8 cellular contexts compared by ENCODE assay signal in the genomic region with DNA sequence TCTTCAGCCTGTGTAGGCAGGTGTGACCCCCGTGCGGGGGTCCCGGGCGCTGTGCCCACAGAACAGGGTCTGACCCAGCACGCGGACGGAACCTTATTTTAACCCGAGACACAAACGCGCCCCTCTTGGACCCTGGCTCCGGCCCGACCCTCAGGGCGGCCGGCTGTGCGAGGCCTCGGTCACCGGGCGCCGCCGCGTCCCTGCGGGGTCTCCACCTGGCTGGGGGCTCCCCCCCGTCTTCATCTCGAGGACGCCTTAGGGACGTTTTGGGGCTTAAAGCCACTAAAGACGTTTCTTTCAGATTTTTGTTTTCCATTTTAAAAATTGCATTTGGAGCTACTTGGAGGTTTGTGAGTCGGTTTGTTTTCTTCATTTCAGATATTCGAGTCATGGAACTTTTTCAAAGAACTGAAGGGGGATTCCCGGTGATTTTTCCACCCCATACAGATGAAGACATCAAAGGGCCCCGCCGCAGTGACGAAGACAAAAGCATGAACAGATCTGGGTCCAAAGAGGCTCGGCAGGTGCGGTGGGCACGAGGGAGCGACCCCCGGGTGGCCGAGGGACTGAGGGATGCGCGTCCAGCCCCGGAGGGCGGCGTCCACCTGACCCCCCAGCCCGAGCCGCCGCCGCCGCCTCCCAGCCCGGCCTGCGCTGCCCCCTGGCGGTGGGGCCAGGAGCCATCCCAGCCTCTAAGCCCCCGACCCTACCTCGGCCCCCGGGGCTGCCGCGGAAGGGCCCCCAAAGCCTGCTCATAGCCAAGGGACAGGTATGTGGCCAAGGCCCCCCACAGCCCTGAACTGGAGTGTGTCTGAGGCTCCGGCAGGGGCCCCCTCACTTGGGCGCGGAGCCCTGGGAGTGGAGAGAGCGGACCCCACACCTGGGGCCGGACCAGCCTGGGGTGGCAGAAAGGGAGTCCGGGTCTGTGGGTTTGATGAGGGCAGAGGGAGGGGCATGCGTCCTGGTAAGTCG. TPM values are rescaled to one million over a fixed set of nuclear protein-coding genes. Genes with fewer than 3 reads are reported as not detected.
DNase-seq lines count a peak whose midpoint lies in the region; ATAC-seq and TF ChIP-seq lines count a peak whose summit lies in the region.

No MANE protein-coding gene starts in this region.

- H3K4me1 ChIP-seq in upper lobe of left lung: peaks cover 5 to 11% (median 7%) of the 10 kb centered on the region in 4 donors

- H3K9me3 ChIP-seq in upper lobe of left lung: no peaks in the 10 kb centered on the region

- H3K27me3 ChIP-seq in dorsolateral prefrontal cortex: peaks cover 0 to 23% (median 0%) of the 10 kb centered on the region in 45 donors
- peaks cover 0 to 5% (median 0%) of the 10 kb centered on the region in 4 donors for H3K27me3 ChIP-seq in upper lobe of left lung

- H3K36me3 ChIP-seq in upper lobe of left lung: peaks cover 0 to 3% (median 0%) of the 10 kb centered on the region in 4 donors

- POLR2A ChIA-PET in activated CD4-positive, alpha-beta T cell treated with anti-CD3 and anti-CD28 coated beads, Interleukin-2, amount 10 ng/mL, durations not matched to agents 7 days and 5 days (lab: Charles Lee): interaction anchor here (1.0 kb wide), 1 partner anchor 20 kb away, joined by 3 read pairs; no protein-coding TSS in a partner anchor

- no peak for TF ChIP-seq POLR2A in upper lobe of left lung (IDR thresholded peaks at IDR 0.05)

- H3K27ac ChIP-seq in dorsolateral prefrontal cortex (no peak overlapping the region), upper lobe of left lung (no peak overlapping the region)

- H3K4me3 Mint-ChIP-seq in activated CD4-positive, alpha-beta T cell treated with anti-CD3 and anti-CD28 coated beads, Interleukin-2, amount 10 ng/mL, durations not matched to agents 7 days and 5 days: peak overlapping the region; percentile 69
- H3K4me3 Mint-ChIP-seq in osteocyte (ENCODE audit: unreplicated experiment): no peak overlapping the region

- peak; percentile 46 for ATAC-seq in HG02798 (IDR thresholded peaks at IDR 0.05; ENCODE audit: poor library complexity, unreplicated experiment)
- ATAC-seq in upper lobe of left lung (ENCODE audit: low FRiP score in 2 of 2): peak in 1 of 2 donors; percentile 72

- in situ Hi-C loops in ACHN (cut with HindIII; ENCODE audit: low pct_ligation_motif_present, low pct_unique_long_range_greater_than_20kb, low sequenced_read_pairs): no loop called here

- TF ChIP-seq CTCF in dorsolateral prefrontal cortex (IDR thresholded peaks at IDR 0.05 in 54 of 56, conservative IDR thresholded peaks at IDR 0.05 in 2 of 56; ENCODE audit: low read depth in 1 of 56, partially characterized antibody in 56 of 56) (peak; percentile 48 to 97 (median 85)), osteocyte (IDR thresholded peaks at IDR 0.05) (peak; percentile 82), upper lobe of left lung (IDR thresholded peaks at IDR 0.05) (peak; percentile 94 to 97 (median 96))

- no peak for TF ChIP-seq EP300 in upper lobe of left lung (IDR thresholded peaks at IDR 0.05)

- intact Hi-C loops in dorsolateral prefrontal cortex (cut with DNase I): loop anchor here in 1 of 2 donors (5.0 kb wide), 1 partner anchor 84 kb away; no protein-coding TSS in a partner anchor

- CTCF ChIA-PET in activated CD4-positive, alpha-beta T cell treated with anti-CD3 and anti-CD28 coated beads, Interleukin-2, amount 10 ng/mL, durations not matched to agents 7 days and 5 days (lab: Charles Lee): interaction anchor here (0.7 to 6.7 kb wide), 16 partner anchors 9 to 151 kb away, joined by 3 to 58 read pairs (median 3); no protein-coding TSS in a partner anchor

- no peaks in the 10 kb centered on the region for H3K27me3 Mint-ChIP-seq in activated CD4-positive, alpha-beta T cell treated with anti-CD3 and anti-CD28 coated beads, Interleukin-2, amount 10 ng/mL, durations not matched to agents 7 days and 5 days
- no peaks in the 10 kb centered on the region for H3K27me3 Mint-ChIP-seq in osteocyte (ENCODE audit: unreplicated experiment)

- peak overlapping the region in 19 of 59 donors; percentile 10 to 45 (median 30) for H3K4me3 ChIP-seq in dorsolateral prefrontal cortex
- peak overlapping the region in 2 of 4 donors; percentile 5 to 26 for H3K4me3 ChIP-seq in upper lobe of left lung

- DNase-seq in ACHN (peak; percentile 31), dorsolateral prefrontal cortex (peak in 2 of 10 donors; percentile 27 to 61), osteocyte (ENCODE audit: extremely low spot score, unreplicated experiment) (no peak), upper lobe of left lung (peak in 1 of 2 donors; percentile 94), NCI-H2171 (lab: John Stamatoyannopoulos, UW) (no peak), middle frontal gyrus (ENCODE audit: extremely low spot score, low spot score) (no peak)
- peak; percentile 76 for DNase-seq in activated CD4-positive, alpha-beta T cell treated with anti-CD3 and anti-CD28 coated beads, Interleukin-2, amount 10 ng/mL, durations not matched to agents 7 days and 5 days

- peaks cover 22% of the 10 kb centered on the region for H3K4me1 Mint-ChIP-seq in activated CD4-positive, alpha-beta T cell treated with anti-CD3 and anti-CD28 coated beads, Interleukin-2, amount 10 ng/mL, durations not matched to agents 7 days and 5 days
- H3K4me1 Mint-ChIP-seq in osteocyte (ENCODE audit: unreplicated experiment): peaks cover 1% of the 10 kb centered on the region

- peak overlapping the region; percentile 80 for H3K27ac Mint-ChIP-seq in activated CD4-positive, alpha-beta T cell treated with anti-CD3 and anti-CD28 coated beads, Interleukin-2, amount 10 ng/mL, durations not matched to agents 7 days and 5 days
- H3K27ac Mint-ChIP-seq in osteocyte (ENCODE audit: unreplicated experiment): no peak overlapping the region

- WGBS in upper lobe of left lung, 2 donors: 51% methylated on average over 48 to 55 of the region's 65 CpGs

- H3K9me3 Mint-ChIP-seq in activated CD4-positive, alpha-beta T cell treated with anti-CD3 and anti-CD28 coated beads, Interleukin-2, amount 10 ng/mL, durations not matched to agents 7 days and 5 days: no peaks in the 10 kb centered on the region
- no peaks in the 10 kb centered on the region for H3K9me3 Mint-ChIP-seq in osteocyte (ENCODE audit: unreplicated experiment)

- H3K36me3 Mint-ChIP-seq in activated CD4-positive, alpha-beta T cell treated with anti-CD3 and anti-CD28 coated beads, Interleukin-2, amount 10 ng/mL, durations not matched to agents 7 days and 5 days (ENCODE audit: low read depth): peaks cover 2% of the 10 kb centered on the region
- no peaks in the 10 kb centered on the region for H3K36me3 Mint-ChIP-seq in osteocyte (ENCODE audit: unreplicated experiment)

RNA-seq across cellular contexts. Expression of a gene that starts 3.8 kb away (rescaled TPM):
- total RNA-seq in activated CD4-positive, alpha-beta T cell treated with anti-CD3 and anti-CD28 coated beads, Interleukin-2, amount 10 ng/mL, durations not matched to agents 7 days and 5 days: 100 to 1,000 TPM; 285 to 292 TPM
- total RNA-seq in dorsolateral prefrontal cortex (1 to 10 TPM in 24 of 120 experiments, under 1 TPM in 50, not detected in 46; 0.24 to 2.2 (median 0.71) TPM), osteocyte (1.0 TPM in 2 replicates), upper lobe of left lung (10 to 100 TPM in 1 of 6 donors, 1 to 10 TPM in 5; 5.2 to 24.7 (median 7.6) TPM)

RNA-seq across cellular contexts. Expression of a gene that starts 12.3 kb away (rescaled TPM):
- 10 to 100 TPM; 16.4 TPM for total RNA-seq in activated CD4-positive, alpha-beta T cell treated with anti-CD3 and anti-CD28 coated beads, Interleukin-2, amount 10 ng/mL, durations not matched to agents 7 days and 5 days
- total RNA-seq in dorsolateral prefrontal cortex: 10 to 100 TPM in 3 of 120 experiments, 1 to 10 TPM in 85, under 1 TPM in 30, not detected in 2; 0.33 to 16.8 (median 1.9) TPM
- 24.1 and 28.6 TPM in 2 replicates for total RNA-seq in osteocyte
- total RNA-seq in upper lobe of left lung: 10 to 100 TPM; 17.8 to 50.4 (median 36.2) TPM

RNA-seq across cellular contexts. Expression of a gene that starts 37.8 kb away (rescaled TPM):
- total RNA-seq in activated CD4-positive, alpha-beta T cell treated with anti-CD3 and anti-CD28 coated beads, Interleukin-2, amount 10 ng/mL, durations not matched to agents 7 days and 5 days: under 1 TPM in 1 of 2 experiments, not detected in 1; 0.10 TPM
- total RNA-seq in dorsolateral prefrontal cortex (not detected), osteocyte (not detected in 2 replicates), upper lobe of left lung (not detected)

RNA-seq across cellular contexts. Expression of a gene that starts 47.7 kb away (rescaled TPM):
- 100 to 1,000 TPM; 115 to 142 TPM for total RNA-seq in activated CD4-positive, alpha-beta T cell treated with anti-CD3 and anti-CD28 coated beads, Interleukin-2, amount 10 ng/mL, durations not matched to agents 7 days and 5 days
- total RNA-seq in dorsolateral prefrontal cortex (100 to 1,000 TPM in 117 of 120 experiments, 10 to 100 TPM in 3; 96.2 to 160 (median 125) TPM), osteocyte (118 and 124 TPM in 2 replicates), upper lobe of left lung (100 to 1,000 TPM in 4 of 6 donors, 10 to 100 TPM in 2; 80.6 to 228 (median 152) TPM)

RNA-seq across cellular contexts. Expression of a gene that starts 50.3 kb away (rescaled TPM):
- not detected for total RNA-seq in activated CD4-positive, alpha-beta T cell treated with anti-CD3 and anti-CD28 coated beads, Interleukin-2, amount 10 ng/mL, durations not matched to agents 7 days and 5 days
- total RNA-seq in dorsolateral prefrontal cortex (1 to 10 TPM in 89 of 120 experiments, under 1 TPM in 26, not detected in 5; 0.43 to 6.8 (median 1.6) TPM), osteocyte (not detected in 2 replicates), upper lobe of left lung (under 1 TPM in 1 of 6 donors, not detected in 5; 0.39 TPM)

Comparison
In these comparisons a context has a peak if more than half of its experiments do, and no peak if none do; other contexts are left out.
1. DNase-seq: peak in ACHN (single experiment) and activated CD4-positive, alpha-beta T cell treated with anti-CD3 and anti-CD28 coated beads, Interleukin-2, amount 10 ng/mL, durations not matched to agents 7 days and 5 days (single experiment); none in osteocyte (single experiment), NCI-H2171 (single experiment) and middle frontal gyrus (single experiment).
2. RNA of a gene that starts 3.8 kb away (total RNA-seq): 285 to 292 TPM in activated CD4-positive, alpha-beta T cell treated with anti-CD3 and anti-CD28 coated beads, Interleukin-2, amount 10 ng/mL, durations not matched to agents 7 days and 5 days; 5.2 to 24.7 TPM in upper lobe of left lung, 1.0 TPM in osteocyte and 0.24 to 2.2 TPM in dorsolateral prefrontal cortex; every median in the first group is over 10 times any median in the second.
3. Peak in every context shown above with its lines, with median percentiles within 50 percentile points of each other: CTCF ChIP-seq.